Comparison of ENCODE assay signal across 22 cellular contexts in the genomic region with DNA sequence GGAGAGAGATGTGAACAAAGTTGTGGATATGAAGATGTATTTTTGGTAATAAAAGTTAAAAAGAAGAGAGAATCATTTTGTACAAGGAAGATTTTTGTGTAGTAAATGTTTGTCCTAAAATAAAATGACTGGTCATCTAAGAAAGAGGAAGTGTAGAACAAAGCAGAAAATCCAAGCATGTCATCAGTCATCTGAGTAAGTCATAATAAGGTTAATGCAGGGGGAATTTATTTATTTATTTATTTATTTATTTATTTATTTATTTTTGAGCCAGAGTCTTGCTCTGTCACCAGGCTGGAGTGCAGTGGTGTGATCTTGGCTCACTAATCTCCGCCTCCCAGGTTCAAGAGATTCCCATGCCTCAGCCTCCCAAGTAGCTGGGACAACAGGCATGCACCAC. TPM values are rescaled to one million over a fixed set of nuclear protein-coding genes. Genes with fewer than 3 reads are reported as not detected.
A peak's percentile ranks its signal among the peaks of the same experiment; 100 is the strongest.
DNase-seq lines count a peak whose midpoint lies in the region; ATAC-seq, FAIRE-seq and TF ChIP-seq lines count a peak whose summit lies in the region.
"Had no signal": no experiment of that assay in that cellular context is flagged by ENCODE, and none has a peak within 500 bp of the region (broad histone marks: within the 10 kb centered on the region; RNA-seq: fewer than 3 reads in every experiment).

No MANE protein-coding gene starts in this region.

- intact Hi-C loops in posterior cingulate gyrus (cut with DNase I): no loop called here

- ATAC-seq in GM18870 (IDR thresholded peaks at IDR 0.05; ENCODE audit: unreplicated experiment) (peak; percentile 49), HG03565 (IDR thresholded peaks at IDR 0.05; ENCODE audit: unreplicated experiment) (peak; percentile 54), GM21447 (IDR thresholded peaks at IDR 0.05; ENCODE audit: unreplicated experiment) (no peak)
- ATAC-seq: GM23338, HCT116 had no signal

- peak; percentile 55 for DNase-seq in OCI-M1 (lab: John Stamatoyannopoulos, UW)
- DNase-seq in GM12892 (ENCODE audit: insufficient read length): no peak
- no peak for DNase-seq in posterior cingulate gyrus
- DNase-seq in HT-29 (ENCODE audit: low spot score): no peak
- DNase-seq: BE2C; CD4-positive, alpha-beta memory T cell; DND-41; IMR-90; NCI-H1436; NCI-H2029; NCI-H2171 treated with DMSO at 0.1 percent for 48 hours; NCI-H774; SHP77; SK-N-SH had no signal

- no peak for FAIRE-seq in GM12892 (lab: Jason Lieb, UNC)
- FAIRE-seq: D721Med had no signal

- TF ChIP-seq POLR2A in GM12892 (IDR thresholded peaks at IDR 0.05; ENCODE audit: low read depth, low read length): no peak

RNA-seq across cellular contexts. Expression of a gene that starts 15.7 kb away (rescaled TPM):
- polyA plus RNA-seq in GM12892 (2012; ENCODE audit: missing spikeins): not detected
- not detected in 2 replicates for total RNA-seq in HT-29 (2014; rRNA removed; shearing (Covaris generic))
- total RNA-seq: CD4-positive, alpha-beta memory T cell; GM23338; IMR-90; LHCN-M2; T-helper 1 cell treated with Interleukin-12 subunit alpha and Interleukin-12 subunit beta and Interleukin-4 antibody, amounts not matched to agents 30 ng/mL and 1 ng/mL, for 36 hours had no signal
- polyA plus RNA-seq: CD4-positive, alpha-beta memory T cell; GM23338 had no signal

RNA-seq across cellular contexts. Expression of a gene that starts 44.7 kb away (rescaled TPM):
- polyA plus RNA-seq in GM12892 (2012; ENCODE audit: missing spikeins): 32.4 TPM
- total RNA-seq in HT-29 (2014; rRNA removed; shearing (Covaris generic)): 8.0 and 9.4 TPM in 2 replicates
